13 cellular contexts compared by ENCODE assay signal in the genomic region with DNA sequence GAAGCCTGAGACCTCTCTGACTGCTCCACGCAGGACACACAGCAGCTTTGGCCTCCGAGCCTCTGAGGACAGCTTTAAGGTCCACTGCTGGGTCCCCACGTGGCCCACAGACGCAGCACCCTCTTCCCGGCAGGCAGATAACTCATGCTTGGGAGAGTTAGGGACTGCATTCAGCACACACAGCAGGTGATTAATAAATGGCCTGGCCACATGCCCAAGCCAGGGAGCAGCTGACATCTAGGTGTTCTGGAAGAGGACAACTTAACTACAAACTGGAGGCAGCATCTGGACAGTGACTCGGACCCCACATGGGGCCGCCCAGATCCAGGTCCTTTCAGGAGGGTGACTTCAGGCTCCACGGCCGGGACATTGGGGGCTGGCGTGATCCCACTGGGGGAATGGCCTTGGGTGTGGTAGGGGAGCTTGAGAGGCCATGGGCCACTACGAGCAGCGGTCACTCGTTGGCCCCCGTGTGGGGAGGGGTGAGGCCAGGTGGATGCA. TPM values are rescaled to one million over a fixed set of nuclear protein-coding genes. Genes with fewer than 3 reads are reported as not detected.
DNase-seq lines count a peak whose midpoint lies in the region; ATAC-seq and TF ChIP-seq lines count a peak whose summit lies in the region.
"Had no signal": no experiment of that assay in that cellular context is flagged by ENCODE, and none has a peak within 500 bp of the region (broad histone marks: within the 10 kb centered on the region; RNA-seq: fewer than 3 reads in every experiment).

No MANE protein-coding gene starts in this region.

- H3K36me3 ChIP-seq in BE2C (peaks cover 17% of the 10 kb centered on the region), H7 (replicated peaks; ENCODE audit: control insufficient read depth, insufficient read depth, low read length) (peaks cover 4% of the 10 kb centered on the region), osteoblast (ENCODE audit: insufficient read depth, low read length) (peaks cover 2% of the 10 kb centered on the region)
- H3K36me3 ChIP-seq: breast epithelium had no signal

- no peak overlapping the region for H3K27ac ChIP-seq in coronary artery
- no peak overlapping the region for H3K27ac ChIP-seq in osteoblast (ENCODE audit: low read depth, low read length)

- peaks cover 99% of the 10 kb centered on the region for H3K36me3 Mint-ChIP-seq in effector memory CD8-positive, alpha-beta T cell (ENCODE audit: insufficient read depth)
- H3K36me3 Mint-ChIP-seq: memory B cell had no signal

- no peak for TF ChIP-seq CTCF in BE2C (IDR thresholded peaks at IDR 0.05; ENCODE audit: low read depth, low read length)
- no peak for TF ChIP-seq CTCF in coronary artery (IDR thresholded peaks at IDR 0.05)
- no peak for TF ChIP-seq CTCF in osteoblast (IDR thresholded peaks at IDR 0.05; ENCODE audit: extremely low read depth, low read depth, low read length)

- no peaks in the 10 kb centered on the region for H3K9me3 ChIP-seq in BE2C
- H3K9me3 ChIP-seq in osteoblast (ENCODE audit: low read depth, low read length) = no peaks in the 10 kb centered on the region
- H3K9me3 ChIP-seq: breast epithelium had no signal

- H3K27me3 Mint-ChIP-seq in effector memory CD8-positive, alpha-beta T cell = no peaks in the 10 kb centered on the region
- H3K27me3 Mint-ChIP-seq: memory B cell had no signal

- ATAC-seq in effector memory CD8-positive, alpha-beta T cell (replicated peaks) = no peak

- peaks cover 31% of the 10 kb centered on the region for H3K4me1 ChIP-seq in BE2C
- H3K4me1 ChIP-seq in osteoblast (ENCODE audit: insufficient read depth, low read length) = peaks cover 13% of the 10 kb centered on the region

- H3K27me3 ChIP-seq in BE2C (no peaks in the 10 kb centered on the region), H7 (ENCODE audit: control insufficient read depth, insufficient read depth, low read length) (no peaks in the 10 kb centered on the region), osteoblast (ENCODE audit: insufficient read depth, low read length) (no peaks in the 10 kb centered on the region)
- H3K27me3 ChIP-seq: breast epithelium had no signal

- H3K4me2 ChIP-seq in osteoblast (ENCODE audit: insufficient read depth, low read length) = no peak overlapping the region

- H4K20me1 ChIP-seq in osteoblast (ENCODE audit: insufficient read depth, low read length) = peaks cover 10% of the 10 kb centered on the region

- H3K9me3 Mint-ChIP-seq in effector memory CD8-positive, alpha-beta T cell = no peaks in the 10 kb centered on the region
- H3K9me3 Mint-ChIP-seq: memory B cell had no signal

- DNase-seq in BE2C (peak; percentile 49), H7 (peak; percentile 25), coronary artery (ENCODE audit: low spot score) (peak; percentile 72), osteoblast (ENCODE audit: insufficient read length, low spot score, missing footprints) (peak; percentile 69), NCI-H1048 (lab: John Stamatoyannopoulos, UW) (no peak), DMS114 treated with DMSO at 0.1 percent for 48 hours (lab: John Stamatoyannopoulos, UW; ENCODE audit: unreplicated experiment) (no peak)
- DNase-seq in effector memory CD8-positive, alpha-beta T cell = no peak
- DNase-seq: activated gamma-delta T cell treated with Interleukin-2 at 50 U/mL for 16 hours, foreskin fibroblast, SIG-M5, T-helper 9 cell had no signal

- peaks cover 10% of the 10 kb centered on the region for H3K79me2 ChIP-seq in osteoblast (ENCODE audit: insufficient read depth, low read length)

- H3K4me3 ChIP-seq in BE2C (ENCODE audit: low read depth, low read length) = no peak overlapping the region
- H3K4me3 ChIP-seq in H7 (ENCODE audit: insufficient read depth, low read depth, low read length) = no peak overlapping the region
- H3K4me3 ChIP-seq in coronary artery = no peak overlapping the region
- H3K4me3 ChIP-seq in osteoblast (ENCODE audit: insufficient read depth, low read length) = no peak overlapping the region
- H3K4me3 ChIP-seq: breast epithelium had no signal

- H3K4me1 Mint-ChIP-seq in effector memory CD8-positive, alpha-beta T cell (ENCODE audit: low read depth in 2 of 2) = peaks cover 34 to 57% of the 10 kb centered on the region in 2 donors

- no peak overlapping the region for H2AFZ ChIP-seq in osteoblast (ENCODE audit: low read length)

- H3K27ac Mint-ChIP-seq in effector memory CD8-positive, alpha-beta T cell = peak overlapping the region in 1 of 2 donors; percentile 97
- H3K27ac Mint-ChIP-seq: memory B cell had no signal

- H3K4me3 Mint-ChIP-seq in effector memory CD8-positive, alpha-beta T cell = peak overlapping the region in 1 of 2 donors; percentile 40
- H3K4me3 Mint-ChIP-seq: memory B cell had no signal

RNA-seq across cellular contexts. Expression of a gene that starts 11.3 kb away (rescaled TPM):
- polyA plus RNA-seq in BE2C (2012; ENCODE audit: insufficient read depth, insufficient read length, low read depth) = 104 TPM
- 44.6 and 45.3 TPM in 2 replicates for total RNA-seq in H7 (2014; rRNA removed; shearing (Covaris generic))
- total RNA-seq in osteoblast = 33.6 and 34.7 TPM in 2 replicates

RNA-seq across cellular contexts. Expression of a gene that starts 26.8 kb away (rescaled TPM):
- 90.7 TPM for polyA plus RNA-seq in BE2C (2012; ENCODE audit: insufficient read depth, insufficient read length, low read depth)
- 46.5 and 69.8 TPM in 2 replicates for total RNA-seq in H7 (2014; rRNA removed; shearing (Covaris generic))
- total RNA-seq in osteoblast = 38.4 and 38.6 TPM in 2 replicates

Comparison
In these comparisons a context has a peak if more than half of its experiments do, and no peak if none do; other contexts are left out.
1. DNase-seq: peak in BE2C (single experiment), H7 (single experiment), coronary artery (single experiment) and osteoblast (single experiment); none in NCI-H1048 (single experiment), DMS114 treated with DMSO at 0.1 percent for 48 hours (single experiment) and effector memory CD8-positive, alpha-beta T cell (0 of 3).